14 cellular contexts compared by ENCODE assay signal in the genomic region with DNA sequence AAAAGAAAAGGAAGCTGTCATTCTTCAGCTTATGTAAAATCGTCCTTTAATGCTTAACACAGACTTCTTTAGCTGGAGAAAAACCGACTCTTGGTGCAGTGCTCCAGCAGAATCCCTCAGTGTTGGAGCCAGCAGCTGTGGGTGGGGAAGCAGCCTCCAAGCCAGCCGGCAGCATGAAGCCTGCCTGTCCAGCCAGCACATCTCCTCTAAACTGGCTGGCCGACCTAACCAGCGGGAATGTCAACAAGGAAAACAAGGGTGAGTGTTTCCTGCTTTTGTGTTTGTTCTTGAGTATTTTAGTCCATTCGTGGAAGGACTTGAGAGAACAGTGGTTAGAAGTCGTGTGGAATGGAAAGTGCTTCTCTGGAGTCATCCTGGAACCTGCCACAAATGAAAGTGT. TPM values are rescaled to one million over a fixed set of nuclear protein-coding genes. Genes with fewer than 3 reads are reported as not detected.
DNase-seq lines count a peak whose midpoint lies in the region; ATAC-seq and TF ChIP-seq lines count a peak whose summit lies in the region.
"Had no signal": no experiment of that assay in that cellular context is flagged by ENCODE, and none has a peak within 500 bp of the region (broad histone marks: within the 10 kb centered on the region; RNA-seq: fewer than 3 reads in every experiment).

No MANE protein-coding gene starts in this region.

- TF ChIP-seq CTCF in right atrium auricular region (IDR thresholded peaks at IDR 0.05) = no peak

- H3K4me3 ChIP-seq in right atrium auricular region = no peak overlapping the region
- H3K4me3 ChIP-seq: HAP-1, K562 had no signal

- peak; percentile 83 for ATAC-seq in Right ventricle myocardium inferior
- ATAC-seq: foreskin keratinocyte, K562 had no signal

- peaks cover 97% of the 10 kb centered on the region for H3K36me3 ChIP-seq in right atrium auricular region

- peak; percentile 71 for DNase-seq in Right ventricle myocardium inferior (ENCODE audit: missing footprints)
- no peak for DNase-seq in right atrium auricular region (ENCODE audit: low spot score)
- peak; percentile 58 for DNase-seq in globus pallidus (ENCODE audit: low spot score)
- peak; percentile 44 for DNase-seq in occipital lobe (lab: John Stamatoyannopoulos, UW)
- DNase-seq in ureter (ENCODE audit: low spot score) = peak; percentile 54
- DNase-seq in NCI-H187 (lab: John Stamatoyannopoulos, UW) = no peak
- no peak for DNase-seq in activated T-cell treated with anti-CD3 and anti-CD28 coated beads, Interleukin-2, amount 50 U/mL, for 48 hours
- no peak for DNase-seq in NK-92 treated with Interleukin-12 subunit alpha and Interleukin-12 subunit beta, amount 100 ng/mL, for 24 hours (lab: John Stamatoyannopoulos, UW)
- DNase-seq: foreskin keratinocyte, NCI-H1105 treated with DMSO at 0.1 percent for 48 hours, NCI-H510A, SW 1271 had no signal

- H3K9me3 ChIP-seq in right atrium auricular region = no peaks in the 10 kb centered on the region
- H3K9me3 ChIP-seq: HAP-1 had no signal

- H3K27ac ChIP-seq in right atrium auricular region = no peak overlapping the region
- H3K27ac ChIP-seq: foreskin keratinocyte had no signal

- peaks cover 0 to 48% of the 10 kb centered on the region in 2 donors for H3K4me1 ChIP-seq in right atrium auricular region
- H3K4me1 ChIP-seq: HAP-1 had no signal

- intact Hi-C loops in Right ventricle myocardium inferior (cut with DNase I) = no loop called here

- H3K27me3 ChIP-seq in right atrium auricular region = no peaks in the 10 kb centered on the region
- H3K27me3 ChIP-seq: foreskin keratinocyte had no signal

RNA-seq across cellular contexts. Expression of gene KDM3A, which starts 38.9 kb away (rescaled TPM):
- total RNA-seq in Right ventricle myocardium inferior (29.5 TPM), right atrium auricular region (10 to 100 TPM; 22.3 to 33.1 TPM), occipital lobe (31.4 TPM), ureter (59.1 TPM)

Comparison
In these comparisons a context has a peak if more than half of its experiments do, and no peak if none do; other contexts are left out.
1. DNase-seq: peak in Right ventricle myocardium inferior (single experiment), globus pallidus (single experiment), occipital lobe (single experiment) and ureter (single experiment); none in right atrium auricular region (single experiment), NCI-H187 (0 of 2), activated T-cell treated with anti-CD3 and anti-CD28 coated beads, Interleukin-2, amount 50 U/mL, for 48 hours (0 of 2) and NK-92 treated with Interleukin-12 subunit alpha and Interleukin-12 subunit beta, amount 100 ng/mL, for 24 hours (single experiment).